ENCODE assay signal across 13 cellular contexts in genomic region chr2:10234013-10234306, GRCh38.
"Had no signal": no experiment of that assay in that cellular context is flagged by ENCODE, and none has a peak within 500 bp of the region (broad histone marks: within the 10 kb centered on the region; RNA-seq: fewer than 3 reads in every experiment).

No MANE protein-coding gene starts in this region.

- H3K9me3 ChIP-seq: lower lobe of right lung, prostate gland, right lobe of liver, SK-N-SH, suprapubic skin, upper lobe of right lung had no signal

- H3K9ac ChIP-seq: SK-N-SH had no signal

- H3K36me3 ChIP-seq: lower lobe of right lung, prostate gland, right lobe of liver, suprapubic skin, upper lobe of right lung had no signal

- H3K4me1 Mint-ChIP-seq: central memory CD8-positive, alpha-beta T cell had no signal

- H3K4me3 Mint-ChIP-seq: central memory CD8-positive, alpha-beta T cell had no signal

- H3K4me1 ChIP-seq: prostate gland, right lobe of liver, suprapubic skin, upper lobe of right lung had no signal

- ATAC-seq: lower lobe of right lung, right lobe of liver, upper lobe of right lung had no signal

- H3K9me3 Mint-ChIP-seq: central memory CD8-positive, alpha-beta T cell had no signal

- DNase-seq: activated CD4-positive, CD25-positive, alpha-beta regulatory T cell; activated gamma-delta T cell treated with Interleukin-2 at 50 U/mL for 16 hours; activated T-cell treated with anti-CD3 and anti-CD28 coated beads, Interleukin-2, amount 50 U/mL, for 48 hours; effector memory CD4-positive, alpha-beta T cell; midbrain; SK-N-SH; stimulated activated naive CD4-positive, alpha-beta T cell had no signal

- H3K4me2 ChIP-seq: SK-N-SH had no signal

- H3K4me3 ChIP-seq: lower lobe of right lung, prostate gland, right lobe of liver, suprapubic skin, upper lobe of right lung had no signal

- H3K27me3 ChIP-seq: right lobe of liver, upper lobe of right lung had no signal

- H3K27ac ChIP-seq: lower lobe of right lung, prostate gland, right lobe of liver, suprapubic skin, upper lobe of right lung had no signal
